Comparison of ENCODE assay signal across 16 cellular contexts in the genomic region with DNA sequence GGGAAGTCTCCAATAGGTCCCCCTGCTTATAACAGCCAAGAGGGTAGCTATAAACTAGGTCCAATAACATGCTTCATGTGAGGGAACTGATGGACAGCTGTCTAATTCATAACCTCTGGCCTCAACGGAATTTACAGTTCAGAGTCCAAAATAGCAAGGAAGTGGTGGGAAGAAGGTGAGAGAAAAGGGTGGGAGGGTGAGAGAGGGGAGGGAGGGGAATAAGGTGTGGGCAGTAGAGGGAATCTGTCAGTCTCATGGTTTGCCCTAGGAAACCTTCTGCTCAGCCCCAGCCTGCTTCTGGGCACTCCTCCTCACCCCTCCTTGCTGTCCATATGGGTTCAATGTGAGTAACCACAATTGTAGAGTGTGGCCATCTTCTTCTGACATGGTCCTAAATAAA.
DNase-seq lines count a peak whose midpoint lies in the region; ATAC-seq, FAIRE-seq and TF ChIP-seq lines count a peak whose summit lies in the region.
"Had no signal": no experiment of that assay in that cellular context is flagged by ENCODE, and none has a peak within 500 bp of the region (broad histone marks: within the 10 kb centered on the region; RNA-seq: fewer than 3 reads in every experiment).

No MANE protein-coding gene starts in this region.

- H3K9me3 ChIP-seq in MG63: no peaks in the 10 kb centered on the region
- H3K9me3 ChIP-seq: SJSA1 had no signal

- no peak for TF ChIP-seq POLR2A in GM12891 (IDR thresholded peaks at IDR 0.05; ENCODE audit: low read depth, low read length)

- H3K27me3 Mint-ChIP-seq in activated T-helper 1 cell treated with anti-CD3 and anti-CD28 coated beads, Interleukin-12 subunit alpha, Interleukin-12 subunit beta, Interleukin-2, Interleukin-4 antibody, amounts not matched to agents 30 ng/mL and 10 ng/mL and 1 ng/mL, durations not matched to agents 14 hours and 24 hours and 36 hours (ENCODE audit: insufficient read depth): no peaks in the 10 kb centered on the region
- H3K27me3 Mint-ChIP-seq in natural killer cell (ENCODE audit: low read depth in 2 of 2) (no peaks in the 10 kb centered on the region), progenitor cell of endocrine pancreas (peaks cover 3% of the 10 kb centered on the region)

- peak overlapping the region; percentile 76 for H3K27ac Mint-ChIP-seq in activated T-helper 1 cell treated with anti-CD3 and anti-CD28 coated beads, Interleukin-12 subunit alpha, Interleukin-12 subunit beta, Interleukin-2, Interleukin-4 antibody, amounts not matched to agents 30 ng/mL and 10 ng/mL and 1 ng/mL, durations not matched to agents 14 hours and 24 hours and 36 hours
- peak overlapping the region; percentile 78 to 86 for H3K27ac Mint-ChIP-seq in natural killer cell
- H3K27ac Mint-ChIP-seq in progenitor cell of endocrine pancreas: no peak overlapping the region

- ATAC-seq in GM21529 (IDR thresholded peaks at IDR 0.05; ENCODE audit: unreplicated experiment) (peak; percentile 52), natural killer cell (peak; percentile 27 to 71 (median 64))

- peak; percentile 48 for FAIRE-seq in GM12891 (lab: Jason Lieb, UNC)

- no peak overlapping the region for H3K4me3 Mint-ChIP-seq in activated T-helper 1 cell treated with anti-CD3 and anti-CD28 coated beads, Interleukin-12 subunit alpha, Interleukin-12 subunit beta, Interleukin-2, Interleukin-4 antibody, amounts not matched to agents 30 ng/mL and 10 ng/mL and 1 ng/mL, durations not matched to agents 14 hours and 24 hours and 36 hours
- H3K4me3 Mint-ChIP-seq in natural killer cell (peak overlapping the region; percentile 75), progenitor cell of endocrine pancreas (ENCODE audit: low read depth) (no peak overlapping the region)

- peaks cover 39% of the 10 kb centered on the region for H3K4me1 Mint-ChIP-seq in activated T-helper 1 cell treated with anti-CD3 and anti-CD28 coated beads, Interleukin-12 subunit alpha, Interleukin-12 subunit beta, Interleukin-2, Interleukin-4 antibody, amounts not matched to agents 30 ng/mL and 10 ng/mL and 1 ng/mL, durations not matched to agents 14 hours and 24 hours and 36 hours (ENCODE audit: low read depth)
- H3K4me1 Mint-ChIP-seq in natural killer cell (peaks cover 46 to 51% of the 10 kb centered on the region in 2 donors), progenitor cell of endocrine pancreas (ENCODE audit: low read depth) (no peaks in the 10 kb centered on the region)

- H3K9me3 Mint-ChIP-seq in activated T-helper 1 cell treated with anti-CD3 and anti-CD28 coated beads, Interleukin-12 subunit alpha, Interleukin-12 subunit beta, Interleukin-2, Interleukin-4 antibody, amounts not matched to agents 30 ng/mL and 10 ng/mL and 1 ng/mL, durations not matched to agents 14 hours and 24 hours and 36 hours: peaks cover 6% of the 10 kb centered on the region
- H3K9me3 Mint-ChIP-seq in natural killer cell (no peaks in the 10 kb centered on the region), progenitor cell of endocrine pancreas (ENCODE audit: low read depth) (no peaks in the 10 kb centered on the region)

- no peak for DNase-seq in GM12891 (ENCODE audit: insufficient read length, low spot score)
- no peak for DNase-seq in activated T-helper 1 cell treated with anti-CD3 and anti-CD28 coated beads, Interleukin-12 subunit alpha, Interleukin-12 subunit beta, Interleukin-2, Interleukin-4 antibody, amounts not matched to agents 30 ng/mL and 10 ng/mL and 1 ng/mL, durations not matched to agents 14 hours and 24 hours and 36 hours (ENCODE audit: low spot score)
- no peak for DNase-seq in natural killer cell
- DNase-seq in progenitor cell of endocrine pancreas (ENCODE audit: low spot score, unreplicated experiment): no peak
- no peak for DNase-seq in NCI-H748 (lab: John Stamatoyannopoulos, UW; ENCODE audit: unreplicated experiment)
- no peak for DNase-seq in MG63
- DNase-seq: H7, NCI-H1092 treated with DMSO at 0.1 percent for 48 hours, NCI-H1436, NCI-H2029, NCI-H446, NCI-H524 treated with DMSO at 0.1 percent for 48 hours, Right ventricle myocardium superior, RPMI8226 had no signal

- TF ChIP-seq CTCF in natural killer cell (IDR thresholded peaks at IDR 0.05): no peak
- no peak for TF ChIP-seq CTCF in progenitor cell of endocrine pancreas (IDR thresholded peaks at IDR 0.05; ENCODE audit: unreplicated experiment)

- intact Hi-C loops in activated T-helper 1 cell treated with anti-CD3 and anti-CD28 coated beads, Interleukin-12 subunit alpha, Interleukin-12 subunit beta, Interleukin-2, Interleukin-4 antibody, amounts not matched to agents 30 ng/mL and 10 ng/mL and 1 ng/mL, durations not matched to agents 14 hours and 24 hours and 36 hours (cut with micrococcal nuclease): loop anchor here (2.0 kb wide), 1 partner anchor 18 kb away; no protein-coding TSS in a partner anchor
- intact Hi-C loops in natural killer cell (cut with micrococcal nuclease): no loop called here

- no peaks in the 10 kb centered on the region for H3K36me3 ChIP-seq in MG63
- H3K36me3 ChIP-seq: SJSA1 had no signal

- H3K36me3 Mint-ChIP-seq in activated T-helper 1 cell treated with anti-CD3 and anti-CD28 coated beads, Interleukin-12 subunit alpha, Interleukin-12 subunit beta, Interleukin-2, Interleukin-4 antibody, amounts not matched to agents 30 ng/mL and 10 ng/mL and 1 ng/mL, durations not matched to agents 14 hours and 24 hours and 36 hours (ENCODE audit: low read depth): no peaks in the 10 kb centered on the region
- H3K36me3 Mint-ChIP-seq in natural killer cell: no peaks in the 10 kb centered on the region
- no peaks in the 10 kb centered on the region for H3K36me3 Mint-ChIP-seq in progenitor cell of endocrine pancreas (ENCODE audit: insufficient read depth)

- no peak overlapping the region for H3K4me3 ChIP-seq in MG63
- H3K4me3 ChIP-seq: SJSA1 had no signal

- no peaks in the 10 kb centered on the region for H3K27me3 ChIP-seq in MG63
- H3K27me3 ChIP-seq: SJSA1 had no signal

TF ChIP-seq in GM12891, 5 proteins besides CTCF, POLR2A, EP300 and RAD21:
- TF ChIP-seq POU2F2 (IDR thresholded peaks at IDR 0.05; ENCODE audit: low read depth, low read length) (no peak), PAX5 (IDR thresholded peaks at IDR 0.05; ENCODE audit: insufficient read depth, low read length, severe bottlenecking) (no peak), TAF1 (IDR thresholded peaks at IDR 0.05; ENCODE audit: low read depth, low read length) (no peak), SPI1 (IDR thresholded peaks at IDR 0.05; ENCODE audit: low read depth, low read length) (no peak), POLR2AphosphoS5 (IDR thresholded peaks at IDR 0.05; ENCODE audit: low read depth, low read length) (no peak)
TF ChIP-seq in GM12891: peak in this region for 0.
